Comparison of ENCODE assay signal across 1 cellular context in genomic region chr3:156685198-156685597, GRCh38.
TF ChIP-seq lines count a peak whose summit lies in the region.

No MANE protein-coding gene starts in this region.

TF ChIP-seq in SK-N-SH treated with all-trans-retinoic acid at 6 μM for 48 hours, 23 proteins besides CTCF, POLR2A, EP300 and RAD21 (continued from another document):
- TF ChIP-seq CREB5 (CRISPR knock-in tag; IDR thresholded peaks at IDR 0.05; ENCODE audit: low read depth), result no peak
